Comparison of ENCODE assay signal across 31 cellular contexts in genomic region chr1:117425050-117425734, GRCh38.
"Had no signal": no experiment of that assay in that cellular context is flagged by ENCODE, and none has a peak within 500 bp of the region (broad histone marks: within the 10 kb centered on the region; RNA-seq: fewer than 3 reads in every experiment).

No MANE protein-coding gene starts in this region.

- H3K4me2 ChIP-seq: smooth muscle cell had no signal

- H3K4me3 Mint-ChIP-seq: naive thymus-derived CD8-positive, alpha-beta T cell; natural killer cell treated with Interleukin-12 subunit alpha and Interleukin-12 subunit beta and Interleukin-15 and Interleukin-18, amount 100 ng/mL, for 72 hours; nephron progenitor cell; neural crest cell; stimulated activated memory B cell treated with anti-CD40 and anti-IgM and Interleukin-4, amounts not matched to agents 10 μg/mL and 1 μg/mL and 100 μg/mL, for 72 hours; stimulated activated naive CD8-positive, alpha-beta T cell treated with anti-CD3 and anti-CD28 coated beads, Interleukin-15, amount 100 ng/mL, for 72 hours; type B pancreatic cell had no signal

- H3K4me3 ChIP-seq: pancreas, psoas muscle, skin epidermis, smooth muscle cell, spleen, suprapubic skin, testis, tibial artery, transverse colon, upper lobe of right lung, vagina had no signal

- H3K9me3 ChIP-seq: pancreas, testis, vagina had no signal

- H3K27ac ChIP-seq: neutrophil, pancreas, psoas muscle, skin epidermis, spleen, suprapubic skin, testis, tibial artery, transverse colon, upper lobe of right lung, vagina had no signal

- H3K36me3 ChIP-seq: neutrophil had no signal

- H3K4me1 ChIP-seq: pancreas, psoas muscle, spleen, suprapubic skin, testis, tibial artery, upper lobe of right lung, vagina had no signal

- H3K27me3 ChIP-seq: neutrophil, pancreas, spleen, suprapubic skin, testis, tibial artery, transverse colon, upper lobe of right lung, vagina had no signal

- ATAC-seq: naive thymus-derived CD8-positive, alpha-beta T cell; natural killer cell treated with Interleukin-12 subunit alpha and Interleukin-12 subunit beta and Interleukin-15 and Interleukin-18, amount 100 ng/mL, for 72 hours; pancreas; psoas muscle; right cardiac atrium; sciatic nerve; stimulated activated memory B cell treated with anti-CD40 and anti-IgM and Interleukin-4, amounts not matched to agents 10 μg/mL and 1 μg/mL and 100 μg/mL, for 72 hours; stimulated activated naive CD8-positive, alpha-beta T cell treated with anti-CD3 and anti-CD28 coated beads, Interleukin-15, amount 100 ng/mL, for 72 hours; stimulated activated naive CD8-positive, alpha-beta T cell treated with anti-CD3 and anti-CD28 coated beads, Interleukin-15, Interleukin-2, amounts not matched to agents 100 U/mL and 50 U/mL, for 24 hours; upper lobe of right lung had no signal

- H3K27ac Mint-ChIP-seq: naive thymus-derived CD8-positive, alpha-beta T cell; natural killer cell treated with Interleukin-12 subunit alpha and Interleukin-12 subunit beta and Interleukin-15 and Interleukin-18, amount 100 ng/mL, for 72 hours; nephron progenitor cell; stimulated activated memory B cell treated with anti-CD40 and anti-IgM and Interleukin-4, amounts not matched to agents 10 μg/mL and 1 μg/mL and 100 μg/mL, for 72 hours; stimulated activated naive CD8-positive, alpha-beta T cell treated with anti-CD3 and anti-CD28 coated beads, Interleukin-15, amount 100 ng/mL, for 72 hours; type B pancreatic cell had no signal

- FAIRE-seq: pancreas, urothelium cell line had no signal

- H3K4me1 Mint-ChIP-seq: nephron progenitor cell; neural crest cell; stimulated activated memory B cell treated with anti-CD40 and anti-IgM and Interleukin-4, amounts not matched to agents 10 μg/mL and 1 μg/mL and 100 μg/mL, for 72 hours had no signal

- DNase-seq: naive thymus-derived CD8-positive, alpha-beta T cell; nephron progenitor cell; nucleus accumbens; pancreas; psoas muscle; right cardiac atrium; spleen; stimulated activated CD4-positive, alpha-beta T cell treated with anti-CD3 and anti-CD28 coated beads, Interleukin-12 subunit alpha, Interleukin-12 subunit beta, amount 100 ng/mL, for 4 hours; stimulated activated CD4-positive, alpha-beta T cell treated with anti-CD3 and anti-CD28 coated beads, Interleukin-1b, Interleukin-23, amount 100 ng/mL, for 48 hours; stimulated activated CD4-positive, alpha-beta T cell treated with anti-CD3 and anti-CD28 coated beads, Interleukin-4, amount 100 ng/mL, for 1 hour; stimulated activated CD4-positive, alpha-beta T cell treated with anti-CD3 and anti-CD28 coated beads, Interleukin-4, amount 100 ng/mL, for 4 hours; stimulated activated CD8-positive, alpha-beta memory T cell treated with anti-CD3 and anti-CD28 coated beads, Interleukin-4, amount 100 ng/mL, for 48 hours; stimulated activated naive CD4-positive, alpha-beta T cell; stimulated activated naive CD8-positive, alpha-beta T cell treated with anti-CD3 and anti-CD28 coated beads, Interleukin-15, amount 100 ng/mL, for 72 hours; stimulated activated naive CD8-positive, alpha-beta T cell treated with anti-CD3 and anti-CD28 coated beads, Interleukin-15, Interleukin-2, amounts not matched to agents 100 U/mL and 50 U/mL, for 24 hours; substantia nigra; testis; tibial artery; transverse colon; upper lobe of right lung had no signal

- H3K27me3 Mint-ChIP-seq: naive thymus-derived CD8-positive, alpha-beta T cell; natural killer cell treated with Interleukin-12 subunit alpha and Interleukin-12 subunit beta and Interleukin-15 and Interleukin-18, amount 100 ng/mL, for 72 hours; stimulated activated memory B cell treated with anti-CD40 and anti-IgM and Interleukin-4, amounts not matched to agents 10 μg/mL and 1 μg/mL and 100 μg/mL, for 72 hours; stimulated activated naive CD8-positive, alpha-beta T cell treated with anti-CD3 and anti-CD28 coated beads, Interleukin-15, amount 100 ng/mL, for 72 hours; type B pancreatic cell had no signal
